8 cellular contexts compared by ENCODE assay signal in genomic region chr1:198678901-198679329, GRCh38. TPM values are rescaled to one million over a fixed set of nuclear protein-coding genes. Genes with fewer than 3 reads are reported as not detected.
DNase-seq lines count a peak whose midpoint lies in the region; ATAC-seq and TF ChIP-seq lines count a peak whose summit lies in the region.
"Had no signal": no experiment of that assay in that cellular context is flagged by ENCODE, and none has a peak within 500 bp of the region (broad histone marks: within the 10 kb centered on the region; RNA-seq: fewer than 3 reads in every experiment).

No MANE protein-coding gene starts in this region.

- TF ChIP-seq POLR2A in GM18951 (IDR thresholded peaks at IDR 0.05; ENCODE audit: extremely low read depth, insufficient read depth, insufficient read length), result peak; percentile 24

- ATAC-seq in HG02678 (IDR thresholded peaks at IDR 0.05; ENCODE audit: unreplicated experiment), result peak; percentile 28
- no peak for ATAC-seq in esophagus mucosa

- in situ Hi-C loops in GM18951 (cut with MboI; ENCODE audit: low sequenced_read_pairs, unreplicated experiment), result loop anchor here (10.0 to 25.0 kb wide), 3 partner anchors 54 to 517 kb away; partner anchors contain the start of gene NEK7

- peak; percentile 25 for DNase-seq in activated CD4-positive, alpha-beta T cell treated with anti-CD3 and anti-CD28 coated beads, Interleukin-2, amount 50 U/mL, for 1 hour
- DNase-seq in stimulated activated CD4-positive, alpha-beta T cell treated with anti-CD3 and anti-CD28 coated beads, Interleukin-2, amount 100 ng/mL, for 24 hours, result peak; percentile 34 to 39
- no peak for DNase-seq in Kasumi-1 (lab: John Stamatoyannopoulos, UW)
- no peak for DNase-seq in 8988T
- DNase-seq: MV-4-11 had no signal

RNA-seq across cellular contexts. Expression of gene PTPRC, which starts 40.1 kb away (rescaled TPM):
- total RNA-seq in esophagus mucosa, result 3.5 TPM

Comparison
In these comparisons a context has a peak if more than half of its experiments do, and no peak if none do; other contexts are left out.
1. DNase-seq: peak in activated CD4-positive, alpha-beta T cell treated with anti-CD3 and anti-CD28 coated beads, Interleukin-2, amount 50 U/mL, for 1 hour (single experiment) and stimulated activated CD4-positive, alpha-beta T cell treated with anti-CD3 and anti-CD28 coated beads, Interleukin-2, amount 100 ng/mL, for 24 hours (2 of 2); none in Kasumi-1 (0 of 2) and 8988T (single experiment).